Comparison of ENCODE assay signal across 1 cellular context in the genomic region with DNA sequence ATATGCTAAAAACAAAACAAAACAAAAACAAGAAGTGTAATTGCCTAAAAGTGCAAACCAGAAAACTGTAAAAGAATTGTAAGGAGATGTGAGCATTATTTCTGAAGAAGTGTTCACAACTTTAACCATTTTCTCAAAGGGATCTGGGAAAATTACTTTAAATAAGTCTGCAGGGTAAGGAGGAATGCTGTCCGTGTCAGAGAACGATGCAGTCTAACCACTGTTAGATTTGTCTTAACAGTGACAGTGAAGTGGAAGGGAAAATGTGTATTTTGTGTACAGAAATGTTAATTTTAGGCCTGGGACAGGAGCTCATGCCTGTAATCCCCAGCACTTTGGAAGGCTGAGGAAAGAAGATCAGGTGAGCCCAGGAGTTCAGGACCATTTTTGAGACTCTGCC.
TF ChIP-seq lines count a peak whose summit lies in the region.

No MANE protein-coding gene starts in this region.

TF ChIP-seq in HEK293, 187 proteins besides CTCF, POLR2A, EP300 and RAD21 (continued from another document):
- TF ChIP-seq, protein P1, sequence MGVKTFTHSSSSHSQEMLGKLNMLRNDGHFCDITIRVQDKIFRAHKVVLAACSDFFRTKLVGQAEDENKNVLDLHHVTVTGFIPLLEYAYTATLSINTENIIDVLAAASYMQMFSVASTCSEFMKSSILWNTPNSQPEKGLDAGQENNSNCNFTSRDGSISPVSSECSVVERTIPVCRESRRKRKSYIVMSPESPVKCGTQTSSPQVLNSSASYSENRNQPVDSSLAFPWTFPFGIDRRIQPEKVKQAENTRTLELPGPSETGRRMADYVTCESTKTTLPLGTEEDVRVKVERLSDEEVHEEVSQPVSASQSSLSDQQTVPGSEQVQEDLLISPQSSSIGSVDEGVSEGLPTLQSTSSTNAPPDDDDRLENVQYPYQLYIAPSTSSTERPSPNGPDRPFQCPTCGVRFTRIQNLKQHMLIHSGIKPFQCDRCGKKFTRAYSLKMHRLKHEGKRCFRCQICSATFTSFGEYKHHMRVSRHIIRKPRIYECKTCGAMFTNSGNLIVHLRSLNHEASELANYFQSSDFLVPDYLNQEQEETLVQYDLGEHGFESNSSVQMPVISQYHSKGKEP (tag by site-specific recombination; IDR thresholded peaks at IDR 0.05): no peak
- TF ChIP-seq, protein P2, sequence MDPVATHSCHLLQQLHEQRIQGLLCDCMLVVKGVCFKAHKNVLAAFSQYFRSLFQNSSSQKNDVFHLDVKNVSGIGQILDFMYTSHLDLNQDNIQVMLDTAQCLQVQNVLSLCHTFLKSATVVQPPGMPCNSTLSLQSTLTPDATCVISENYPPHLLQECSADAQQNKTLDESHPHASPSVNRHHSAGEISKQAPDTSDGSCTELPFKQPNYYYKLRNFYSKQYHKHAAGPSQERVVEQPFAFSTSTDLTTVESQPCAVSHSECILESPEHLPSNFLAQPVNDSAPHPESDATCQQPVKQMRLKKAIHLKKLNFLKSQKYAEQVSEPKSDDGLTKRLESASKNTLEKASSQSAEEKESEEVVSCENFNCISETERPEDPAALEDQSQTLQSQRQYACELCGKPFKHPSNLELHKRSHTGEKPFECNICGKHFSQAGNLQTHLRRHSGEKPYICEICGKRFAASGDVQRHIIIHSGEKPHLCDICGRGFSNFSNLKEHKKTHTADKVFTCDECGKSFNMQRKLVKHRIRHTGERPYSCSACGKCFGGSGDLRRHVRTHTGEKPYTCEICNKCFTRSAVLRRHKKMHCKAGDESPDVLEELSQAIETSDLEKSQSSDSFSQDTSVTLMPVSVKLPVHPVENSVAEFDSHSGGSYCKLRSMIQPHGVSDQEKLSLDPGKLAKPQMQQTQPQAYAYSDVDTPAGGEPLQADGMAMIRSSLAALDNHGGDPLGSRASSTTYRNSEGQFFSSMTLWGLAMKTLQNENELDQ (tag by site-specific recombination; IDR thresholded peaks at IDR 0.05; ENCODE audit: low read depth): no peak
- TF ChIP-seq ZNF600 (tag by site-specific recombination; IDR thresholded peaks at IDR 0.05) (0 out of 2 replicates have a peak, but pooled peaks have one; percentile 20), ZFP37 (tag by site-specific recombination; IDR thresholded peaks at IDR 0.05) (no peak), ZNF473 (tag by site-specific recombination; IDR thresholded peaks at IDR 0.05) (no peak)
- TF ChIP-seq, protein P3, sequence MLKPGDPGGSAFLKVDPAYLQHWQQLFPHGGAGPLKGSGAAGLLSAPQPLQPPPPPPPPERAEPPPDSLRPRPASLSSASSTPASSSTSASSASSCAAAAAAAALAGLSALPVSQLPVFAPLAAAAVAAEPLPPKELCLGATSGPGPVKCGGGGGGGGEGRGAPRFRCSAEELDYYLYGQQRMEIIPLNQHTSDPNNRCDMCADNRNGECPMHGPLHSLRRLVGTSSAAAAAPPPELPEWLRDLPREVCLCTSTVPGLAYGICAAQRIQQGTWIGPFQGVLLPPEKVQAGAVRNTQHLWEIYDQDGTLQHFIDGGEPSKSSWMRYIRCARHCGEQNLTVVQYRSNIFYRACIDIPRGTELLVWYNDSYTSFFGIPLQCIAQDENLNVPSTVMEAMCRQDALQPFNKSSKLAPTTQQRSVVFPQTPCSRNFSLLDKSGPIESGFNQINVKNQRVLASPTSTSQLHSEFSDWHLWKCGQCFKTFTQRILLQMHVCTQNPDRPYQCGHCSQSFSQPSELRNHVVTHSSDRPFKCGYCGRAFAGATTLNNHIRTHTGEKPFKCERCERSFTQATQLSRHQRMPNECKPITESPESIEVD (tag by site-specific recombination; IDR thresholded peaks at IDR 0.05): 0 out of 2 replicates have a peak, but pooled peaks have one; percentile 74
- TF ChIP-seq, protein P4, sequence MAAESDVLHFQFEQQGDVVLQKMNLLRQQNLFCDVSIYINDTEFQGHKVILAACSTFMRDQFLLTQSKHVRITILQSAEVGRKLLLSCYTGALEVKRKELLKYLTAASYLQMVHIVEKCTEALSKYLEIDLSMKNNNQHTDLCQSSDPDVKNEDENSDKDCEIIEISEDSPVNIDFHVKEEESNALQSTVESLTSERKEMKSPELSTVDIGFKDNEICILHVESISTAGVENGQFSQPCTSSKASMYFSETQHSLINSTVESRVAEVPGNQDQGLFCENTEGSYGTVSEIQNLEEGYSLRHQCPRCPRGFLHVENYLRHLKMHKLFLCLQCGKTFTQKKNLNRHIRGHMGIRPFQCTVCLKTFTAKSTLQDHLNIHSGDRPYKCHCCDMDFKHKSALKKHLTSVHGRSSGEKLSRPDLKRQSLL (tag by site-specific recombination; IDR thresholded peaks at IDR 0.05): no peak
